In the genomic region with DNA sequence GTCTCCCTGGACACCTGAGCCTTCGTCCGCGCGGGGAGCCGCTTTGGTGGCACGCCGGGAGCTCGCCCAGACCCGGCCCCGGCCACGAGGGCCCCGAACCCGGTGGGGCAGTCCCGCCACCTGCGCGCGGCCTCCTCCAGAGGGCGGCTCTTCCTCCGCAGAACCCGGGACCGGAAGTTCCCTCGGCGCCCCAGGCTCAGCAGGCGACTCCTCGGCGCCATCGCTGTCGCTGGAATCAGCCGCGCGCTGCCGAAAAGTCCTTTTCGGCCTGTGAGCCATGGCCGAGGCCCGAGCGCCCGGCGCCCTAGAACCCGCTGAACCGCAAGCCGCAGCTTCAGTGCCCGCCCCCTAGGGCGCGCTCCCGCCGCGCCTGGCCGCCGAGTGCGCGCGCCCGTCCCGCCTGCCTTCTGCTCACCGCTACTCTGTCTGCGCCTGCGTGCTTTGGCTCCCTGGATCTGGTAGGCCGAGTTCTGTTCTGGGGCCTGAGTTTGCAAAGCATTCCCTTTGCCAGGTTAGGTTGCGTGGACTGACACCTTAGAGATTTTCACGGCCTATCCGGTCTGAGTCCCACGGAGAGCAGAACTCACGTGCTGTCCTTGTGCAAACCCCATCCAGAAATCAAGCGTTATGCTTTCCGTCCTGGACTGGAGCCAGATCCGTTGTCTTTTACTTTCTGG, we compare ENCODE assay signal across 8 cellular contexts. TPM values are rescaled to one million over a fixed set of nuclear protein-coding genes. Genes with fewer than 3 reads are reported as not detected.
A peak's percentile ranks its signal among the peaks of the same experiment; 100 is the strongest.
DNase-seq lines count a peak whose midpoint lies in the region; ATAC-seq and TF ChIP-seq lines count a peak whose summit lies in the region.

A gene (minus strand): TSS at position 339 of the 677 bp plus-strand sequence. CDS start 60 bp downstream, at position 279.

- peak within 1 kb of the TSS; percentile 74 to 87 (median 86) for H3K27ac ChIP-seq in BLaER1 treated with 17β-estradiol and CSF1 and Interleukin-3, amounts not matched to agents 10 nM and 100 nM
- H3K27ac ChIP-seq in left lung, result peak within 1 kb of the TSS; percentile 87 to 93

- H3K36me3 Mint-ChIP-seq in activated CD4-positive, alpha-beta T cell treated with anti-CD3 and anti-CD28 coated beads, Interleukin-2, amount 10 ng/mL, durations not matched to agents 7 days and 5 days (ENCODE audit: low read depth), result peaks cover 13% of the 10 kb centered on the region

- CTCF ChIA-PET in activated CD4-positive, alpha-beta T cell treated with anti-CD3 and anti-CD28 coated beads, Interleukin-2, amount 10 ng/mL, durations not matched to agents 7 days and 5 days (lab: Charles Lee), result interaction anchor here (0.5 to 2.5 kb wide), 4 partner anchors 11 to 64 kb away, joined by 4 to 11 read pairs (median 5); a partner anchor contains a TSS

- H3K4me3 ChIP-seq in BLaER1 treated with 17β-estradiol and CSF1 and Interleukin-3, amounts not matched to agents 10 nM and 100 nM, result peak within 1 kb of the TSS; percentile 54 to 71 (median 64)
- H3K4me3 ChIP-seq in left lung, result peak within 1 kb of the TSS; percentile 65 to 78

- H3K27me3 ChIP-seq in BLaER1 treated with 17β-estradiol and CSF1 and Interleukin-3, amounts not matched to agents 10 nM and 100 nM, result no peaks in the 10 kb centered on the region
- H3K27me3 ChIP-seq in left lung, result no peaks in the 10 kb centered on the region

- POLR2A ChIA-PET in activated CD4-positive, alpha-beta T cell treated with anti-CD3 and anti-CD28 coated beads, Interleukin-2, amount 10 ng/mL, durations not matched to agents 7 days and 5 days (lab: Charles Lee), result no interaction called here

- peaks cover 0 to 15% (median 5%) of the 10 kb centered on the region in 10 experiments; a peak in 10 of 20 replicates for H3K4me1 ChIP-seq in BLaER1 treated with 17β-estradiol and CSF1 and Interleukin-3, amounts not matched to agents 10 nM and 100 nM
- H3K4me1 ChIP-seq in left lung, result peaks cover 0 to 23% of the 10 kb centered on the region in 2 donors

- H3K27ac Mint-ChIP-seq in activated CD4-positive, alpha-beta T cell treated with anti-CD3 and anti-CD28 coated beads, Interleukin-2, amount 10 ng/mL, durations not matched to agents 7 days and 5 days, result peak within 1 kb of the TSS; percentile 95

- peak within 1 kb of the TSS; percentile 80 for H3K4me3 Mint-ChIP-seq in activated CD4-positive, alpha-beta T cell treated with anti-CD3 and anti-CD28 coated beads, Interleukin-2, amount 10 ng/mL, durations not matched to agents 7 days and 5 days

- peaks cover 2% of the 10 kb centered on the region for H3K27me3 Mint-ChIP-seq in activated CD4-positive, alpha-beta T cell treated with anti-CD3 and anti-CD28 coated beads, Interleukin-2, amount 10 ng/mL, durations not matched to agents 7 days and 5 days

- DNase-seq in GM19240 (ENCODE audit: insufficient read length, low spot score), result peak; percentile 65
- peak; percentile 55 for DNase-seq in NCI-H524 treated with DMSO at 0.1 percent for 48 hours (lab: John Stamatoyannopoulos, UW)
- DNase-seq in activated CD4-positive, alpha-beta T cell treated with anti-CD3 and anti-CD28 coated beads, Interleukin-2, amount 10 ng/mL, durations not matched to agents 7 days and 5 days, result peak; percentile 82
- peak; percentile 74 for DNase-seq in dedifferentiated amniotic fluid mesenchymal stem cell (ENCODE audit: extremely low spot score)
- peak; percentile 92 to 95 for DNase-seq in left lung
- peak; percentile 84 for DNase-seq in stimulated activated CD4-positive, alpha-beta T cell treated with anti-CD3 and anti-CD28 coated beads, Interleukin-4, amount 100 ng/mL, for 1 hour

- peak; percentile 16 to 26 for TF ChIP-seq CTCF in left lung (IDR thresholded peaks at IDR 0.05)

- peak within 1 kb of the TSS; percentile 78 to 86 (median 83) for H3K9ac ChIP-seq in BLaER1 treated with 17β-estradiol and CSF1 and Interleukin-3, amounts not matched to agents 10 nM and 100 nM

- H3K9me3 Mint-ChIP-seq in activated CD4-positive, alpha-beta T cell treated with anti-CD3 and anti-CD28 coated beads, Interleukin-2, amount 10 ng/mL, durations not matched to agents 7 days and 5 days, result no peaks in the 10 kb centered on the region

- H3K36me3 ChIP-seq in BLaER1 treated with 17β-estradiol and CSF1 and Interleukin-3, amounts not matched to agents 10 nM and 100 nM, result 0 out of 22 replicates have a peak, but pooled peaks cover 0 to 6% (median 0%) of the 10 kb centered on the region in 11 experiments
- H3K36me3 ChIP-seq in left lung, result peaks cover 0 to 5% of the 10 kb centered on the region in 2 donors

- H3K4me2 ChIP-seq in BLaER1 treated with 17β-estradiol and CSF1 and Interleukin-3, amounts not matched to agents 10 nM and 100 nM, result peak within 1 kb of the TSS; percentile 51 to 73 (median 65)

- H3K4me1 Mint-ChIP-seq in activated CD4-positive, alpha-beta T cell treated with anti-CD3 and anti-CD28 coated beads, Interleukin-2, amount 10 ng/mL, durations not matched to agents 7 days and 5 days, result peaks cover 36% of the 10 kb centered on the region

- peak; percentile 95 for ATAC-seq in HG03460 (IDR thresholded peaks at IDR 0.05; ENCODE audit: unreplicated experiment)
- ATAC-seq in left lung, result peak; percentile 99

- intact Hi-C loops in left lung (cut with DNase I), result no loop called here

- H3K9me3 ChIP-seq in BLaER1 treated with 17β-estradiol and CSF1 and Interleukin-3, amounts not matched to agents 10 nM and 100 nM (replicated peaks in 1 of 11), result peaks cover 0 to 25% (median 14%) of the 10 kb centered on the region in 11 experiments; a peak in 18 of 22 replicates
- no peaks in the 10 kb centered on the region for H3K9me3 ChIP-seq in left lung

- H4K20me1 ChIP-seq in BLaER1 treated with 17β-estradiol and CSF1 and Interleukin-3, amounts not matched to agents 10 nM and 100 nM, result no peaks in the 10 kb centered on the region

RNA-seq across cellular contexts. Expression of the gene that starts here (rescaled TPM):
- total RNA-seq in activated CD4-positive, alpha-beta T cell treated with anti-CD3 and anti-CD28 coated beads, Interleukin-2, amount 10 ng/mL, durations not matched to agents 7 days and 5 days, result 10 to 100 TPM; 23.1 to 25.4 TPM
- 10 to 100 TPM; 10.4 to 14.3 TPM for total RNA-seq in left lung

Comparison
In these comparisons a context has a peak if more than half of its experiments do, and no peak if none do; other contexts are left out.
1. Peak in every context shown above with its lines: DNase-seq, ATAC-seq, H3K4me3 ChIP-seq and H3K27ac ChIP-seq.